7 cellular contexts compared by ENCODE assay signal in the genomic region with DNA sequence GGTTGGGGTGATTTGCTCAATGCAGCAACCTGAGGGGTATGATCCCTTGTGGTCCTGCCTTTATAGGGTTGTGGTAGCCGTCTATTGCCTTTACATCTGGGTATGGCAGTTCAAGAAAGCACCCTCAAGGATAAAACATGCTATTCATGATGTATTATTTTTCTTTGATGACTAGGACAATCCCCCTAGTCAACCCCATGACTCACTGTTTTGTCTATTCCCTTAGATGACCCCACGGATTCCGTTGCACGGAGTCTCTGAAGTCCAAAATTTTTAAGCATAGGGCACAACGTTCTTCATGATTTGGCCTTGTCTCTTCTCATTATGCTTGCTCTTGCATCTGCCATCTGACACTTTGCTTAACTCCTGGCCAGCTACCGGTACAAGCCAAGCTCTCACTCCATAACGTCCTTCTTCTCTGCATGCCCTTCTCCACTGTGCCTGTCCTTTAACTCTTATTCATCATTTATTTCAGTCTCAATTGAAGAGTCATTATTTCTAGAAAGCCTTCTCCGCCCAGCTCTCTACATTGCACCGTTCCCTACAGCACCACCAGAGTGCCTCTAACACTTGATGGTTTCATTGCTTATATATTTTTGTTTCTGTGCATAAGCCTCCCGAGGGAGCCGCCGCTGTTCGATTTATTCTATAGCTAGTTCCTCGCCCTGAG. TPM values are rescaled to one million over a fixed set of nuclear protein-coding genes. Genes with fewer than 3 reads are reported as not detected.
A peak's percentile ranks its signal among the peaks of the same experiment; 100 is the strongest.
DNase-seq lines count a peak whose midpoint lies in the region; ATAC-seq and TF ChIP-seq lines count a peak whose summit lies in the region.

No MANE protein-coding gene starts in this region.

- H3K27ac ChIP-seq in VCaP: peak overlapping the region; percentile 92
- H3K27ac ChIP-seq in spleen: peak overlapping the region; percentile 55 to 91 (median 88)

- peak overlapping the region; percentile 83 for H3K27ac Mint-ChIP-seq in HFFc6

- peak overlapping the region in 7 of 8 donors; percentile 73 to 88 (median 79) for H3K4me3 ChIP-seq in spleen

- H3K36me3 Mint-ChIP-seq in HFFc6 (ENCODE audit: low read depth): no peaks in the 10 kb centered on the region

- no peak for TF ChIP-seq CTCF in HFFc6 (IDR thresholded peaks at IDR 0.05)
- TF ChIP-seq CTCF in VCaP (conservative IDR thresholded peaks at IDR 0.05): no peak
- TF ChIP-seq CTCF in spleen (IDR thresholded peaks at IDR 0.05 in 8 of 11, conservative IDR thresholded peaks at IDR 0.05 in 3 of 11): no peak

- intact Hi-C loops in spleen (cut with DNase I; ENCODE audit: low total_unique reads): no loop called here

- WGBS in spleen, 5 donors: 73 to 84% (median 77%) methylated on average over 14 of the region's 14 CpGs

- peaks cover 48% of the 10 kb centered on the region for H3K4me1 Mint-ChIP-seq in HFFc6 (ENCODE audit: low read depth)

- H3K9me3 Mint-ChIP-seq in HFFc6: no peaks in the 10 kb centered on the region

- peaks cover 0 to 40% (median 25%) of the 10 kb centered on the region in 6 donors for H3K4me1 ChIP-seq in spleen

- H3K36me3 ChIP-seq in spleen: no peaks in the 10 kb centered on the region

- H3K9me3 ChIP-seq in spleen: no peaks in the 10 kb centered on the region

- ATAC-seq in GM21526 (IDR thresholded peaks at IDR 0.05; ENCODE audit: low FRiP score, unreplicated experiment): no peak

- peak; percentile 9 for DNase-seq in HFFc6
- DNase-seq in hepatic stellate cell (ENCODE audit: low spot score): peak; percentile 47
- DNase-seq in spleen: no peak
- DNase-seq in HT-29 (ENCODE audit: low spot score): no peak
- no peak for DNase-seq in stimulated activated CD4-positive, alpha-beta T cell treated with anti-CD3 and anti-CD28 coated beads, Interleukin-1b, Interleukin-23, amount 100 ng/mL, for 48 hours

- no peaks in the 10 kb centered on the region for H3K27me3 ChIP-seq in spleen (replicated peaks in 1 of 7)

- peak overlapping the region; percentile 97 for H3K4me3 Mint-ChIP-seq in HFFc6

- H3K27me3 Mint-ChIP-seq in HFFc6 (ENCODE audit: insufficient read depth): no peaks in the 10 kb centered on the region

- no peak for TF ChIP-seq POLR2A in spleen (IDR thresholded peaks at IDR 0.05)

RNA-seq across cellular contexts. Expression of a gene that starts 0.8 kb away (rescaled TPM):
- 1 to 10 TPM; 2.8 to 4.0 (median 3.7) TPM for total RNA-seq in HFFc6 (2021; fragmentation: NEBNext Ultra II Directional; extraction: Animal tissue kit (Norgen Biotek cat#: 25700))
- 10 to 100 TPM in 3 of 7 donors, 1 to 10 TPM in 4; 4.4 to 14.3 (median 8.3) TPM for total RNA-seq in spleen
- polyA plus RNA-seq in spleen: 1 to 10 TPM; 1.5 to 1.9 (median 1.8) TPM
- 0.52 and 2.0 TPM in 2 replicates for total RNA-seq in HT-29 (2014; rRNA removed; shearing (Covaris generic))

Comparison
In these comparisons a context has a peak if more than half of its experiments do, and no peak if none do; other contexts are left out.
1. DNase-seq: peak in HFFc6 (single experiment) and hepatic stellate cell (single experiment); none in spleen (single experiment), HT-29 (single experiment) and stimulated activated CD4-positive, alpha-beta T cell treated with anti-CD3 and anti-CD28 coated beads, Interleukin-1b, Interleukin-23, amount 100 ng/mL, for 48 hours (single experiment).